In the genomic region with DNA sequence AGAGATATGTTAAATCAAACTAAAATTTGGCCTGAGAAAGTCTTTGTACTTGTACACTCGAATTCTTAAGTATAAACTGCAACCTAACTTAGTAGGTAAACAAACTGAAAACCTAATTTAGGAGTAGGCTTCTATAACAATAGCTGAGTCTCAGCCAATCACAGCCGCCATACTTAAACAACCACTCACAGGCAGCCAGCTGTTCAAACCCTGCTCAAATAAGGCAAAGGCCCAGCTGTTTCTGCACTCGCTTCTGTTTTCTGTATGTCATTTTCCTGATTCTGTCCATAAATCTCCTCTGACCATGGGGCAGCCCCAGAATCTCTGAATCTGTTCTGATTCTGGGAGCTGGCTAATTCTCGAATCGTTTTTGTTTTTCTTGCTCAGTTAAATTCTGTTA, we compare ENCODE assay signal across 21 cellular contexts. TPM values are rescaled to one million over a fixed set of nuclear protein-coding genes. Genes with fewer than 3 reads are reported as not detected.
DNase-seq lines count a peak whose midpoint lies in the region; ATAC-seq, FAIRE-seq and TF ChIP-seq lines count a peak whose summit lies in the region.
"Had no signal": no experiment of that assay in that cellular context is flagged by ENCODE, and none has a peak within 500 bp of the region (broad histone marks: within the 10 kb centered on the region; RNA-seq: fewer than 3 reads in every experiment).

No MANE protein-coding gene starts in this region.

- no peaks in the 10 kb centered on the region for H3F3A ChIP-seq in smooth muscle cell (ENCODE audit: low read depth)

- TF ChIP-seq POLR2A in HepG2 (IDR thresholded peaks at IDR 0.05; ENCODE audit: insufficient read depth in 1 of 2, low read depth in 2 of 2, low read length in 2 of 2): no peak
- TF ChIP-seq POLR2A in right lobe of liver (IDR thresholded peaks at IDR 0.05): no peak
- no peak for TF ChIP-seq POLR2A in GM12878 (IDR thresholded peaks at IDR 0.05; ENCODE audit: low read depth, low read length)

- TF ChIP-seq CTCF in HepG2 (CRISPR knock-in tag; IDR thresholded peaks at IDR 0.05): no peak
- TF ChIP-seq CTCF in right lobe of liver (IDR thresholded peaks at IDR 0.05): no peak
- no peak for TF ChIP-seq CTCF in GM12878 (IDR thresholded peaks at IDR 0.05 in 2 of 3, conservative IDR thresholded peaks at IDR 0.05 in 1 of 3; ENCODE audit: control insufficient read depth in 2 of 3, extremely low read depth in 1 of 3, insufficient read depth in 1 of 3, low read depth in 3 of 3, low read length in 3 of 3)
- no peak for TF ChIP-seq CTCF in smooth muscle cell (IDR thresholded peaks at IDR 0.05; ENCODE audit: borderline replicate concordance, insufficient read depth, poor library complexity, severe bottlenecking)

- SMC1A ChIA-PET in GM12878 (lab: Charles Lee; ENCODE audit: uncharacterized antibody, unreplicated experiment): interaction anchor here (0.7 to 1.2 kb wide), 3 partner anchors 10 to 216 kb away, joined by 3 to 4 read pairs (median 3); no protein-coding TSS in a partner anchor

- H3K4me3 ChIP-seq in HepG2 (replicated peaks in 1 of 3; ENCODE audit: insufficient read depth in 1 of 3, low read depth in 2 of 3, low read length in 3 of 3) (no peak overlapping the region), right lobe of liver (no peak overlapping the region), GM12878 (no peak overlapping the region), smooth muscle cell (no peak overlapping the region)
- H3K4me3 ChIP-seq: GM23248 had no signal

- no peaks in the 10 kb centered on the region for H4K20me1 ChIP-seq in HepG2 (ENCODE audit: insufficient read depth, low read length)
- no peaks in the 10 kb centered on the region for H4K20me1 ChIP-seq in GM12878 (ENCODE audit: control insufficient read depth, insufficient read depth)
- no peaks in the 10 kb centered on the region for H4K20me1 ChIP-seq in smooth muscle cell (ENCODE audit: low read depth)

- H3K27ac ChIP-seq in HepG2 (ENCODE audit: extremely low read length, insufficient read depth, low read length) (no peak overlapping the region), right lobe of liver (no peak overlapping the region), GM12878 (ENCODE audit: control insufficient read depth, insufficient read depth) (no peak overlapping the region), smooth muscle cell (ENCODE audit: low read depth) (no peak overlapping the region)
- H3K27ac ChIP-seq: 22Rv1, GM23248 had no signal

- H3K79me2 ChIP-seq in HepG2 (ENCODE audit: insufficient read depth, low read length) (no peaks in the 10 kb centered on the region), GM12878 (ENCODE audit: control insufficient read depth, insufficient read depth, low read length) (no peaks in the 10 kb centered on the region), smooth muscle cell (ENCODE audit: low read depth) (no peaks in the 10 kb centered on the region)

- FAIRE-seq in HepG2 (lab: Jason Lieb, UNC) (no peak), GM12878 (lab: Jason Lieb, UNC) (no peak)
- FAIRE-seq: GM12891, GM18507, RCC 7860 had no signal

- BruUV-seq in HepG2 (replicated peaks; lab: Mats Ljungman, UMichigan) (no TSS peak), GM12878 (replicated peaks; lab: Mats Ljungman, UMichigan) (no TSS peak)

- no peak for ATAC-seq in HepG2
- ATAC-seq in right lobe of liver: no peak
- 0 out of 3 replicates have a peak, but pooled peaks have one; percentile 27 for ATAC-seq in GM12878
- ATAC-seq in GM18511 (IDR thresholded peaks at IDR 0.05; ENCODE audit: unreplicated experiment): no peak
- ATAC-seq: SK-N-SH treated with all-trans-retinoic acid at 6 μM for 48 hours had no signal

- peak; percentile 31 for DNase-seq in DMS53 (lab: John Stamatoyannopoulos, UW)
- DNase-seq in DMS53 treated with DMSO at 0.1 percent for 48 hours (lab: John Stamatoyannopoulos, UW; ENCODE audit: unreplicated experiment): no peak
- DNase-seq in HepG2 (ENCODE audit: low spot score): no peak
- no peak for DNase-seq in right lobe of liver
- no peak for DNase-seq in GM12878 (ENCODE audit: low read depth, low spot score)
- DNase-seq in smooth muscle cell (lab: John Stamatoyannopoulos, UW; ENCODE audit: unreplicated experiment): no peak
- DNase-seq in NCI-H526 (lab: John Stamatoyannopoulos, UW): no peak
- DNase-seq: CD4-positive, alpha-beta memory T cell; DND-41; GDM1; GM23248; KG1; NCI-H1694; NCI-H2107; T-helper 1 cell had no signal

- H3K9me3 ChIP-seq in HepG2 (ENCODE audit: low read length) (no peaks in the 10 kb centered on the region), right lobe of liver (no peaks in the 10 kb centered on the region), GM12878 (replicated peaks; ENCODE audit: control insufficient read depth, insufficient read depth, low read length) (no peaks in the 10 kb centered on the region), smooth muscle cell (replicated peaks; ENCODE audit: low read depth) (no peaks in the 10 kb centered on the region)

- H3K4me2 ChIP-seq in HepG2 (ENCODE audit: low read depth, low read length): no peak overlapping the region
- H3K4me2 ChIP-seq in GM12878 (ENCODE audit: control insufficient read depth, insufficient read depth): no peak overlapping the region
- H3K4me2 ChIP-seq in smooth muscle cell: no peak overlapping the region

- H3K36me3 ChIP-seq in HepG2 (replicated peaks in 1 of 2; ENCODE audit: control insufficient read depth in 1 of 2, insufficient read depth in 2 of 2, low read length in 2 of 2): no peaks in the 10 kb centered on the region
- no peaks in the 10 kb centered on the region for H3K36me3 ChIP-seq in right lobe of liver
- H3K36me3 ChIP-seq in GM12878 (ENCODE audit: control insufficient read depth in 2 of 2, insufficient read depth in 2 of 2, low read length in 1 of 2): no peaks in the 10 kb centered on the region
- no peaks in the 10 kb centered on the region for H3K36me3 ChIP-seq in smooth muscle cell (ENCODE audit: low read depth)

- CTCF ChIA-PET in HepG2 (lab: Yijun Ruan, JAX; ENCODE audit: low intra/inter-chr PET ratio, low total read pairs): no interaction called here
- CTCF ChIA-PET in GM12878 (lab: Yijun Ruan, JAX): no interaction called here

- H3K9ac ChIP-seq in HepG2 (ENCODE audit: insufficient read depth, low read depth, low read length) (no peak overlapping the region), GM12878 (ENCODE audit: control insufficient read depth, insufficient read depth, low read length) (no peak overlapping the region), smooth muscle cell (ENCODE audit: low read depth) (no peak overlapping the region)
- H3K9ac ChIP-seq: GM23248 had no signal

- 65% methylated on average over 4 of the region's 5 CpGs for WGBS in HepG2 (ENCODE audit: low lambda C conversion rate)
- 43% methylated on average over 5 of the region's 5 CpGs for WGBS in right lobe of liver (ENCODE audit: insufficient coverage, low coverage, low lambda C conversion rate, missing lambda C conversion rate)
- 14% methylated on average over 5 of the region's 5 CpGs for WGBS in GM12878 (ENCODE audit: insufficient coverage, insufficient replicate concordance, low lambda C conversion rate, missing lambda C conversion rate)
- WGBS in smooth muscle cell (ENCODE audit: low lambda C conversion rate): 89% methylated on average over 5 of the region's 5 CpGs

- H2AFZ ChIP-seq in HepG2 (ENCODE audit: low read length) (no peak overlapping the region), GM12878 (ENCODE audit: control insufficient read depth, low read depth, low read length) (no peak overlapping the region), smooth muscle cell (ENCODE audit: low read depth) (peak overlapping the region; percentile 49)
- H2AFZ ChIP-seq: GM23248 had no signal

- no peak for TF ChIP-seq EP300 in HepG2 (IDR thresholded peaks at IDR 0.05; ENCODE audit: low read depth in 2 of 2, low read length in 2 of 2)
- no peak for TF ChIP-seq EP300 in HepG2 (CRISPR knock-in tag; IDR thresholded peaks at IDR 0.05; ENCODE audit: borderline replicate concordance)
- no peak for TF ChIP-seq EP300 in GM12878 (IDR thresholded peaks at IDR 0.05; ENCODE audit: borderline replicate concordance in 1 of 2, control insufficient read depth in 1 of 2, low read depth in 2 of 2, low read length in 2 of 2)

- in situ Hi-C loops in HepG2 (cut with HindIII; ENCODE audit: extremely low pct_ligation_motif_present, low pct_unique_long_range_greater_than_20kb): no loop called here
- in situ Hi-C loops in GM12878 (cut with MboI): no loop called here

- H3K4me1 ChIP-seq in HepG2 (ENCODE audit: insufficient read depth, low read length) (no peaks in the 10 kb centered on the region), right lobe of liver (no peaks in the 10 kb centered on the region), GM12878 (ENCODE audit: control insufficient read depth, insufficient read depth, low read length) (no peaks in the 10 kb centered on the region), smooth muscle cell (ENCODE audit: low read depth) (no peaks in the 10 kb centered on the region)

- RAD21 ChIA-PET in GM12878 (lab: Charles Lee; ENCODE audit: unreplicated experiment): no interaction called here

- intact Hi-C loops in HepG2 (cut with micrococcal nuclease; ENCODE audit: unreplicated experiment) (no loop called here), right lobe of liver (cut with DNase I) (no loop called here), GM12878 (cut with micrococcal nuclease; ENCODE audit: unreplicated experiment) (no loop called here)

- POLR2A ChIA-PET in HepG2 (lab: Yijun Ruan, JAX): no interaction called here
- POLR2A ChIA-PET in GM12878 (lab: Charles Lee): no interaction called here

- H3K27me3 ChIP-seq in HepG2 (ENCODE audit: control insufficient read depth in 1 of 2, insufficient read depth in 2 of 2, low read length in 2 of 2) (no peaks in the 10 kb centered on the region), right lobe of liver (peaks cover 0 to 6% of the 10 kb centered on the region in 2 donors), GM12878 (replicated peaks in 1 of 2; ENCODE audit: control insufficient read depth in 2 of 2, insufficient read depth in 2 of 2, low read length in 1 of 2) (no peaks in the 10 kb centered on the region), smooth muscle cell (ENCODE audit: low read depth) (no peaks in the 10 kb centered on the region)

- TF ChIP-seq RAD21 in HepG2 (CRISPR knock-in tag; IDR thresholded peaks at IDR 0.05) (no peak), GM12878 (IDR thresholded peaks at IDR 0.05; ENCODE audit: insufficient read depth, low read depth, low read length) (no peak)

RNA-seq across cellular contexts. Expression of gene PLS3, which starts 7.8 kb away (rescaled TPM):
- total RNA-seq in HepG2 (2016; rRNA removed; fragmentation: Illumina TruSeq; extraction: Trizol) (99.9 and 173 TPM in 2 replicates), right lobe of liver (100 to 1,000 TPM in 4 of 6 experiments, 10 to 100 TPM in 2; 85.3 to 239 (median 114) TPM), GM12878 (2014; rRNA removed) (178 and 201 TPM in 2 replicates), GM12878 (2014; rRNA removed; fragmentation: Illumina TruSeq; extraction: Trizol) (231 TPM in 2 replicates), GM12878 (2021) (161 and 164 TPM in 2 replicates), smooth muscle cell (609 and 1,026 TPM in 2 replicates)
- total RNA-seq in HepG2 (2016; cell fraction: cytosol; rRNA removed; fragmentation: Illumina TruSeq; extraction: Trizol; ENCODE audit: low read depth): 4.8 and 5.6 TPM in 2 replicates
- total RNA-seq in HepG2 (2016; cell fraction: insoluble cytoplasmic fraction; rRNA removed; fragmentation: Illumina TruSeq; extraction: Trizol): 104 and 176 TPM in 2 replicates
- total RNA-seq in HepG2 (2016; cell fraction: membrane; rRNA removed; fragmentation: Illumina TruSeq; extraction: Trizol): 15.0 and 17.4 TPM in 2 replicates
- total RNA-seq in HepG2 (2016; cell fraction: nucleus; rRNA removed; fragmentation: Illumina TruSeq; extraction: Trizol): 46.5 and 49.1 TPM in 2 replicates
- polyA plus RNA-seq in HepG2 (2011; rRNA removed) (50.0 and 55.7 TPM in 2 replicates), GM12878 (2011; rRNA removed) (47.6 and 83.4 TPM in 2 replicates), GM12878 (2014; fragmentation: Illumina TruSeq; extraction: Trizol) (233 and 285 TPM in 2 replicates), GM12878 (2014; fragmentation: Nextera tagmentation; extraction: Ambion mirVana) (100 to 1,000 TPM; 122 to 169 TPM), GM12878 (2014; rRNA removed) (119 and 130 TPM in 2 replicates), GM12878 (2016; fragmentation: Nextera tagmentation; extraction: Ambion mirVana) (100 to 1,000 TPM; 227 to 236 TPM), smooth muscle cell (305 and 318 TPM in 2 replicates)
- polyA plus RNA-seq in HepG2 (2011; cell fraction: cytosol; rRNA removed): 23.3 and 39.0 TPM in 2 replicates
- polyA plus RNA-seq in HepG2 (2011; cell fraction: nucleus; rRNA removed): 10.3 and 17.8 TPM in 2 replicates
- 55.0 and 66.5 TPM in 2 replicates for polyA plus RNA-seq in HepG2 (2012)
- 2.5 and 2.8 TPM in 2 replicates for polyA plus RNA-seq in HepG2 (2016; cell fraction: cytosol; fragmentation: Illumina TruSeq; extraction: Trizol; ENCODE audit: low read depth)
- polyA plus RNA-seq in HepG2 (2016; cell fraction: insoluble cytoplasmic fraction; fragmentation: Illumina TruSeq; extraction: Trizol; ENCODE audit: low read depth): 119 and 132 TPM in 2 replicates
- polyA plus RNA-seq in HepG2 (2016; cell fraction: membrane; fragmentation: Illumina TruSeq; extraction: Trizol; ENCODE audit: low read depth): 7.7 and 8.4 TPM in 2 replicates
- polyA plus RNA-seq in HepG2 (2016; cell fraction: nucleus; fragmentation: Illumina TruSeq; extraction: Trizol; ENCODE audit: insufficient read depth, low read depth): 41.1 and 45.9 TPM in 2 replicates
- 16.8 and 41.4 TPM in 2 replicates for polyA minus RNA-seq in HepG2 (2011; rRNA and poly(A)+ RNA removed; ENCODE audit: low replicate concordance)
- 60.9 and 101 TPM in 2 replicates for polyA minus RNA-seq in HepG2 (2011; cell fraction: cytosol; rRNA and poly(A)+ RNA removed)
- 18.5 and 30.6 TPM in 2 replicates for polyA minus RNA-seq in HepG2 (2011; cell fraction: nucleus; rRNA and poly(A)+ RNA removed)
- 27.8 and 30.3 TPM in 2 replicates for total RNA-seq in GM12878 (2013; cell fraction: nucleolus; rRNA removed)
- polyA plus RNA-seq in GM12878 (2011; ENCODE audit: low read depth): 7.4 TPM
- 16.3 and 22.1 TPM in 2 replicates for polyA plus RNA-seq in GM12878 (2011; cell fraction: cytosol; rRNA removed)
- polyA plus RNA-seq in GM12878 (2011; cell fraction: nucleus; rRNA removed): 14.2 and 21.5 TPM in 2 replicates
- 8.4 and 13.8 TPM in 2 replicates for polyA plus RNA-seq in GM12878 (2012)
- 23.6 and 41.0 TPM in 2 replicates for polyA minus RNA-seq in GM12878 (2011; rRNA and poly(A)+ RNA removed)
- 10.6 and 18.0 TPM in 2 replicates for polyA minus RNA-seq in GM12878 (2011; cell fraction: cytosol; rRNA and poly(A)+ RNA removed)
- polyA minus RNA-seq in GM12878 (2011; cell fraction: nucleus; rRNA and poly(A)+ RNA removed): 3.4 and 5.9 TPM in 2 replicates
